Comparison of ENCODE assay signal across 8 cellular contexts in genomic region chr9:111039203-111039907, GRCh38. TPM values are rescaled to one million over a fixed set of nuclear protein-coding genes. Genes with fewer than 3 reads are reported as not detected.
DNase-seq lines count a peak whose midpoint lies in the region; ATAC-seq and TF ChIP-seq lines count a peak whose summit lies in the region.

No MANE protein-coding gene starts in this region.

- H3K27me3 ChIP-seq in ectodermal cell (ENCODE audit: control insufficient read depth, insufficient read depth, low read length, poor library complexity, severe bottlenecking): peaks cover 33% of the 10 kb centered on the region

- ATAC-seq in HG03196 (IDR thresholded peaks at IDR 0.05; ENCODE audit: unreplicated experiment) (peak; percentile 49), HG03039 (IDR thresholded peaks at IDR 0.05; ENCODE audit: unreplicated experiment) (no peak)
- no peak for ATAC-seq in naive thymus-derived CD8-positive, alpha-beta T cell
- no peak for ATAC-seq in activated CD4-positive, CD25-positive, alpha-beta regulatory T cell treated with anti-CD3 and anti-CD28 coated beads, Interleukin-2, amount 50 U/mL, for 24 hours

- no peaks in the 10 kb centered on the region for H3K9me3 ChIP-seq in ectodermal cell (ENCODE audit: control insufficient read depth, low read length)

- POLR2A ChIA-PET in AG04449 (lab: Yijun Ruan, JAX): interaction anchor here (0.7 kb wide), 1 partner anchor 328 kb away, joined by 3 read pairs; no protein-coding TSS in a partner anchor
- POLR2A ChIA-PET in naive thymus-derived CD8-positive, alpha-beta T cell (lab: Charles Lee): no interaction called here

- no peak for TF ChIP-seq CTCF in AG04449 (IDR thresholded peaks at IDR 0.05; ENCODE audit: insufficient read depth, low read length, missing control alignments)

- CTCF ChIA-PET in AG04449 (lab: Yijun Ruan, JAX): interaction anchor here (0.9 to 1.8 kb wide), 3 partner anchors 9 to 261 kb away, joined by 3 to 4 read pairs (median 3); no protein-coding TSS in a partner anchor

- peaks cover 0 to 8% (median 0%) of the 10 kb centered on the region in 9 donors for H3K9me3 Mint-ChIP-seq in naive thymus-derived CD8-positive, alpha-beta T cell

- H3K4me3 Mint-ChIP-seq in naive thymus-derived CD8-positive, alpha-beta T cell: peak overlapping the region in 9 of 10 donors; percentile 30 to 87 (median 63)

- 65% methylated on average over 23 to 24 of the region's 24 CpGs for WGBS in ectodermal cell, 2 experiments

- DNase-seq in AG04449 (ENCODE audit: low read depth, low spot score) (no peak), germinal center (ENCODE audit: low spot score) (no peak), NCI-H1092 (lab: John Stamatoyannopoulos, UW) (no peak)
- DNase-seq in naive thymus-derived CD8-positive, alpha-beta T cell: no peak

- H3K27ac Mint-ChIP-seq in naive thymus-derived CD8-positive, alpha-beta T cell: peak overlapping the region in 1 of 10 donors; percentile 53

- H3K4me1 Mint-ChIP-seq in naive thymus-derived CD8-positive, alpha-beta T cell: peaks cover 6 to 19% (median 14%) of the 10 kb centered on the region in 4 donors

- H3K27me3 Mint-ChIP-seq in naive thymus-derived CD8-positive, alpha-beta T cell: peaks cover 26 to 52% (median 44%) of the 10 kb centered on the region in 5 donors

- peaks cover 10% of the 10 kb centered on the region for H3K4me1 ChIP-seq in ectodermal cell (ENCODE audit: control insufficient read depth, insufficient read depth, low read length)

- H3K36me3 Mint-ChIP-seq in naive thymus-derived CD8-positive, alpha-beta T cell: peaks cover 0 to 10% (median 3%) of the 10 kb centered on the region in 3 donors

- H3K36me3 ChIP-seq in ectodermal cell (ENCODE audit: control insufficient read depth, insufficient read depth, low read length): no peaks in the 10 kb centered on the region

- no peak overlapping the region for H3K27ac ChIP-seq in ectodermal cell (ENCODE audit: insufficient read depth, low read depth, low read length, poor library complexity, severe bottlenecking)

- peak overlapping the region; percentile 83 for H3K4me3 ChIP-seq in AG04449 (ENCODE audit: low read depth, low read length)
- H3K4me3 ChIP-seq in ectodermal cell (ENCODE audit: insufficient read depth, low read depth, low read length): peak overlapping the region; percentile 59

RNA-seq across cellular contexts. Expression of gene LPAR1, which starts 1.1 kb away (rescaled TPM):
- 17.6 TPM for polyA plus RNA-seq in ectodermal cell (2013, experiment 1 of 4)
- polyA plus RNA-seq in ectodermal cell (2013, experiment 2 of 4): 17.0 TPM
- 13.3 TPM for polyA plus RNA-seq in ectodermal cell (2013, experiment 3 of 4)
- polyA plus RNA-seq in ectodermal cell (2013, experiment 4 of 4): 14.5 TPM
- total RNA-seq in naive thymus-derived CD8-positive, alpha-beta T cell: not detected
- not detected for polyA plus RNA-seq in naive thymus-derived CD8-positive, alpha-beta T cell
